16 cellular contexts compared by ENCODE assay signal in genomic region chr1:157551694-157552693, GRCh38. TPM values are rescaled to one million over a fixed set of nuclear protein-coding genes. Genes with fewer than 3 reads are reported as not detected.
DNase-seq lines count a peak whose midpoint lies in the region; ATAC-seq and TF ChIP-seq lines count a peak whose summit lies in the region.
"Had no signal": no experiment of that assay in that cellular context is flagged by ENCODE, and none has a peak within 500 bp of the region (broad histone marks: within the 10 kb centered on the region; RNA-seq: fewer than 3 reads in every experiment).

Gene FCRL5, minus strand, starts transcription at chr1:157552515. Its CDS starts 153 bp downstream, at chr1:157552362.

- H3K56ac ChIP-seq in H9 (ENCODE audit: insufficient read length, low read depth, low read length): no peak within 1 kb of the TSS

- DNase-seq in activated T-cell treated with anti-CD3 and anti-CD28 coated beads, Interleukin-2, amount 50 U/mL, for 4 hours: no peak
- DNase-seq in activated T-cell treated with anti-CD3 and anti-CD28 coated beads, Interleukin-2, amount 50 U/mL, for 48 hours: no peak
- no peak for DNase-seq in H9
- DNase-seq in stimulated activated naive B cell treated with anti-CD40 and anti-IgM and Interleukin-4, amounts not matched to agents 10 μg/mL and 1 μg/mL and 100 μg/mL, for 72 hours: no peak
- no peak for DNase-seq in thyroid gland
- DNase-seq in stimulated activated CD4-positive, alpha-beta T cell treated with anti-CD3 and anti-CD28 coated beads, Interleukin-2, amount 100 ng/mL, for 48 hours: no peak
- DNase-seq in Calu3: no peak
- DNase-seq: activated naive CD4-positive, alpha-beta T cell; mesenchymal stem cell; NCI-H1092 treated with DMSO at 0.1 percent for 48 hours; OCI-M1; sigmoid colon had no signal

- H4K20me1 ChIP-seq in H9 (ENCODE audit: control insufficient read depth, insufficient read depth, insufficient read length): no peaks in the 10 kb centered on the region

- no CpG with 5 or more reads among the region's 10 CpGs for WGBS in H9 (ENCODE audit: extremely low coverage, insufficient read length, low lambda C conversion rate)
- 85 to 87% methylated on average over 10 of the region's 10 CpGs for WGBS in thyroid gland, 2 donors

- no peaks in the 10 kb centered on the region for H3K36me3 ChIP-seq in thyroid gland
- H3K36me3 ChIP-seq: sigmoid colon had no signal

- H3K9ac ChIP-seq in H9 (ENCODE audit: extremely low read depth, insufficient read length, low read length): no peak within 1 kb of the TSS

- BruUV-seq in Calu3 (replicated peaks; lab: Mats Ljungman, UMichigan): no TSS peak

- peak within 1 kb of the TSS; percentile 14 for H3K4me3 Mint-ChIP-seq in activated T-cell treated with anti-CD3 and anti-CD28 coated beads, Interleukin-2, amount 50 U/mL, for 4 hours
- H3K4me3 Mint-ChIP-seq in H9 (no peak within 1 kb of the TSS), Calu3 (ENCODE audit: low read depth, unreplicated experiment) (no peak within 1 kb of the TSS)
- peak within 1 kb of the TSS; percentile 87 to 94 for H3K4me3 Mint-ChIP-seq in stimulated activated naive B cell treated with anti-CD40 and anti-IgM and Interleukin-4, amounts not matched to agents 10 μg/mL and 1 μg/mL and 100 μg/mL, for 72 hours

- no peaks in the 10 kb centered on the region for H3K23me2 ChIP-seq in H9 (ENCODE audit: insufficient read length, low read depth, low read length, poor library complexity, severe bottlenecking)

- peak within 1 kb of the TSS; percentile 22 for H2AFZ ChIP-seq in H9 (ENCODE audit: low read length)

- no peak for TF ChIP-seq CTCF in H9 (conservative IDR thresholded peaks at IDR 0.05)
- no peak for TF ChIP-seq CTCF in thyroid gland (IDR thresholded peaks at IDR 0.05)
- TF ChIP-seq CTCF in Calu3 (IDR thresholded peaks at IDR 0.05; ENCODE audit: unreplicated experiment): no peak

- H2BK15ac ChIP-seq in H9 (ENCODE audit: low read depth, low read length): no peak within 1 kb of the TSS

- no peak within 1 kb of the TSS for H3K4ac ChIP-seq in H9 (ENCODE audit: low read depth, low read length)

- H3K4me3 ChIP-seq in thyroid gland (replicated peaks in 1 of 3): no peak within 1 kb of the TSS
- H3K4me3 ChIP-seq: coronary artery, sigmoid colon had no signal

- intact Hi-C loops in thyroid gland (cut with DNase I) (no loop called here), Calu3 (cut with micrococcal nuclease; ENCODE audit: unreplicated experiment) (no loop called here)

- ATAC-seq in activated T-cell treated with anti-CD3 and anti-CD28 coated beads, Interleukin-2, amount 50 U/mL, for 4 hours: no peak
- peak; percentile 54 for ATAC-seq in HG03469 (IDR thresholded peaks at IDR 0.05; ENCODE audit: unreplicated experiment)
- peak; percentile 94 for ATAC-seq in stimulated activated naive B cell treated with anti-CD40 and anti-IgM and Interleukin-4, amounts not matched to agents 10 μg/mL and 1 μg/mL and 100 μg/mL, for 72 hours (replicated peaks)

- no peak within 1 kb of the TSS for H3K18ac ChIP-seq in H9 (ENCODE audit: insufficient read length, low read depth, low read length)

- H3K9me3 ChIP-seq in H9 (ENCODE audit: control insufficient read depth, low read depth, low read length): no peaks in the 10 kb centered on the region
- H3K9me3 ChIP-seq in thyroid gland: no peaks in the 10 kb centered on the region
- H3K9me3 ChIP-seq: sigmoid colon had no signal

- no peaks in the 10 kb centered on the region for H3K36me3 Mint-ChIP-seq in activated T-cell treated with anti-CD3 and anti-CD28 coated beads, Interleukin-2, amount 50 U/mL, for 4 hours (ENCODE audit: insufficient read depth)
- H3K36me3 Mint-ChIP-seq in H9 (ENCODE audit: insufficient read depth in 1 of 3, low read depth in 3 of 3) (no peaks in the 10 kb centered on the region), Calu3 (ENCODE audit: insufficient read depth, unreplicated experiment) (no peaks in the 10 kb centered on the region)
- peaks cover 19 to 27% of the 10 kb centered on the region in 2 donors for H3K36me3 Mint-ChIP-seq in stimulated activated naive B cell treated with anti-CD40 and anti-IgM and Interleukin-4, amounts not matched to agents 10 μg/mL and 1 μg/mL and 100 μg/mL, for 72 hours

- no peak within 1 kb of the TSS for H4K8ac ChIP-seq in H9 (replicated peaks; ENCODE audit: insufficient read length, low read depth, low read length)

- no peak within 1 kb of the TSS for H2BK5ac ChIP-seq in H9 (ENCODE audit: insufficient read length, low read length)

- no peaks in the 10 kb centered on the region for H3K9me3 Mint-ChIP-seq in activated T-cell treated with anti-CD3 and anti-CD28 coated beads, Interleukin-2, amount 50 U/mL, for 4 hours
- no peaks in the 10 kb centered on the region for H3K9me3 Mint-ChIP-seq in H9
- H3K9me3 Mint-ChIP-seq in stimulated activated naive B cell treated with anti-CD40 and anti-IgM and Interleukin-4, amounts not matched to agents 10 μg/mL and 1 μg/mL and 100 μg/mL, for 72 hours: no peaks in the 10 kb centered on the region
- no peaks in the 10 kb centered on the region for H3K9me3 Mint-ChIP-seq in Calu3 (ENCODE audit: low read depth, unreplicated experiment)

- H3K27ac Mint-ChIP-seq in H9: peak within 1 kb of the TSS in 1 of 3 experiments; percentile 25; a peak in 1 of 7 replicates
- H3K27ac Mint-ChIP-seq in stimulated activated naive B cell treated with anti-CD40 and anti-IgM and Interleukin-4, amounts not matched to agents 10 μg/mL and 1 μg/mL and 100 μg/mL, for 72 hours: peak within 1 kb of the TSS; percentile 92
- no peak within 1 kb of the TSS for H3K27ac Mint-ChIP-seq in Calu3 (ENCODE audit: unreplicated experiment)

- no peak for TF ChIP-seq POLR2A in thyroid gland (IDR thresholded peaks at IDR 0.05)

- H2BK12ac ChIP-seq in H9 (ENCODE audit: insufficient read length, low read depth, low read length): no peak within 1 kb of the TSS

- H3K23ac ChIP-seq in H9 (ENCODE audit: insufficient read length, low read depth, low read length): no peak within 1 kb of the TSS

- H3K4me1 Mint-ChIP-seq in activated T-cell treated with anti-CD3 and anti-CD28 coated beads, Interleukin-2, amount 50 U/mL, for 4 hours (ENCODE audit: low read depth): peaks cover 2% of the 10 kb centered on the region
- no peaks in the 10 kb centered on the region for H3K4me1 Mint-ChIP-seq in H9
- H3K4me1 Mint-ChIP-seq in stimulated activated naive B cell treated with anti-CD40 and anti-IgM and Interleukin-4, amounts not matched to agents 10 μg/mL and 1 μg/mL and 100 μg/mL, for 72 hours: peaks cover 22 to 67% of the 10 kb centered on the region in 2 donors
- no peaks in the 10 kb centered on the region for H3K4me1 Mint-ChIP-seq in Calu3 (ENCODE audit: low read depth, unreplicated experiment)

- no peaks in the 10 kb centered on the region for H3K79me2 ChIP-seq in H9 (ENCODE audit: insufficient read depth, low read length)

- no peak within 1 kb of the TSS for H3K4me2 ChIP-seq in H9 (ENCODE audit: insufficient read depth, insufficient read length, low read length)

- no peak within 1 kb of the TSS for H2BK120ac ChIP-seq in H9 (ENCODE audit: low read depth, low read length, poor library complexity, severe bottlenecking)

- H3T11ph ChIP-seq in H9 (ENCODE audit: low read length): no peak within 1 kb of the TSS

- no peak within 1 kb of the TSS for H4K5ac ChIP-seq in H9 (ENCODE audit: insufficient read length, low read depth, low read length)

- H3K79me1 ChIP-seq in H9 (ENCODE audit: insufficient read depth, low read depth, low read length, poor library complexity, severe bottlenecking): no peaks in the 10 kb centered on the region

- no peak within 1 kb of the TSS for H4K91ac ChIP-seq in H9 (ENCODE audit: insufficient read length, low read depth, low read length)

- H3K4me1 ChIP-seq in H9 (ENCODE audit: insufficient read depth, low read length) (no peaks in the 10 kb centered on the region; the same call in 1 of the 2 replicates), thyroid gland (no peaks in the 10 kb centered on the region)
- H3K4me1 ChIP-seq: sigmoid colon had no signal

- peak within 1 kb of the TSS; percentile 75 for H2BK20ac ChIP-seq in H9 (ENCODE audit: low read depth, low read length, poor library complexity, severe bottlenecking)

- H2AK5ac ChIP-seq in H9 (ENCODE audit: insufficient read length, low read length): no peak within 1 kb of the TSS

- H3K27me3 ChIP-seq in H9 (ENCODE audit: insufficient read depth, low read length) (no peaks in the 10 kb centered on the region), thyroid gland (no peaks in the 10 kb centered on the region)
- H3K27me3 ChIP-seq: sigmoid colon had no signal

- CTCF ChIA-PET in Calu3 (lab: Charles Lee): interaction anchor here (0.7 to 1.1 kb wide), 2 partner anchors 18 to 30 kb away, joined by 3 to 5 read pairs; no protein-coding TSS in a partner anchor

- H3K14ac ChIP-seq in H9 (ENCODE audit: insufficient read depth, low read length): no peak within 1 kb of the TSS

- H3K27me3 Mint-ChIP-seq in activated T-cell treated with anti-CD3 and anti-CD28 coated beads, Interleukin-2, amount 50 U/mL, for 4 hours (ENCODE audit: low read depth): peaks cover 3% of the 10 kb centered on the region
- H3K27me3 Mint-ChIP-seq in H9 (ENCODE audit: low read depth) (no peaks in the 10 kb centered on the region), Calu3 (ENCODE audit: unreplicated experiment) (peaks cover 13% of the 10 kb centered on the region)
- no peaks in the 10 kb centered on the region for H3K27me3 Mint-ChIP-seq in stimulated activated naive B cell treated with anti-CD40 and anti-IgM and Interleukin-4, amounts not matched to agents 10 μg/mL and 1 μg/mL and 100 μg/mL, for 72 hours

- no peak within 1 kb of the TSS for H3K27ac ChIP-seq in H9 (ENCODE audit: insufficient read length, low read depth, low read length)
- H3K27ac ChIP-seq in thyroid gland: no peak within 1 kb of the TSS
- H3K27ac ChIP-seq: coronary artery, sigmoid colon had no signal

RNA-seq across cellular contexts. Expression of gene FCRL5, which starts in this region (rescaled TPM):
- not detected for total RNA-seq in activated T-cell treated with anti-CD3 and anti-CD28 coated beads, Interleukin-2, amount 50 U/mL, for 4 hours
- total RNA-seq in H9 (2021) (0.98 and 1.1 TPM in 2 replicates), thyroid gland (1 to 10 TPM in 1 of 4 donors, under 1 TPM in 1, not detected in 2; 0.15 to 1.2 TPM), Calu3 (2022) (not detected in 2 replicates)
- total RNA-seq: A172, glomerular endothelial cell, sigmoid colon had no signal

Comparison
In these comparisons a context has a peak if more than half of its experiments do, and no peak if none do; other contexts are left out.
1. ATAC-seq: peak in HG03469 (single experiment) and stimulated activated naive B cell treated with anti-CD40 and anti-IgM and Interleukin-4, amounts not matched to agents 10 μg/mL and 1 μg/mL and 100 μg/mL, for 72 hours (2 of 2); none in activated T-cell treated with anti-CD3 and anti-CD28 coated beads, Interleukin-2, amount 50 U/mL, for 4 hours (0 of 2).
2. H3K4me3 Mint-ChIP-seq: peak in activated T-cell treated with anti-CD3 and anti-CD28 coated beads, Interleukin-2, amount 50 U/mL, for 4 hours (single experiment) and stimulated activated naive B cell treated with anti-CD40 and anti-IgM and Interleukin-4, amounts not matched to agents 10 μg/mL and 1 μg/mL and 100 μg/mL, for 72 hours (2 of 2); none in H9 (0 of 2) and Calu3 (single experiment).